In genomic region chr18:22723741-22724140, GRCh38 we compare ENCODE assay signal across 26 cellular contexts.
"Had no signal": no experiment of that assay in that cellular context is flagged by ENCODE, and none has a peak within 500 bp of the region (broad histone marks: within the 10 kb centered on the region; RNA-seq: fewer than 3 reads in every experiment).

No MANE protein-coding gene starts in this region.

- H3K27ac Mint-ChIP-seq: naive thymus-derived CD4-positive, alpha-beta T cell; nephron progenitor cell; stimulated activated memory B cell treated with anti-CD40 and anti-IgM and Interleukin-4, amounts not matched to agents 10 μg/mL and 1 μg/mL and 100 μg/mL, for 72 hours; type B pancreatic cell had no signal

- ATAC-seq: foreskin keratinocyte; gastroesophageal sphincter; heart left ventricle; left cardiac atrium; lower lobe of right lung; mucosa of descending colon; naive thymus-derived CD4-positive, alpha-beta T cell; psoas muscle; right cardiac atrium; stimulated activated memory B cell treated with anti-CD40 and anti-IgM and Interleukin-4, amounts not matched to agents 10 μg/mL and 1 μg/mL and 100 μg/mL, for 72 hours; stimulated activated naive CD8-positive, alpha-beta T cell treated with anti-CD3 and anti-CD28 coated beads, Interleukin-15, Interleukin-2, amounts not matched to agents 100 U/mL and 50 U/mL, for 24 hours had no signal

- H3K4me3 ChIP-seq: dorsolateral prefrontal cortex, gastroesophageal sphincter, heart left ventricle, left ventricle myocardium inferior, lower lobe of right lung, mucosa of descending colon, psoas muscle, skin epidermis, spleen, testis, tibial artery had no signal

- H3K36me3 Mint-ChIP-seq: naive thymus-derived CD4-positive, alpha-beta T cell; stimulated activated memory B cell treated with anti-CD40 and anti-IgM and Interleukin-4, amounts not matched to agents 10 μg/mL and 1 μg/mL and 100 μg/mL, for 72 hours; type B pancreatic cell had no signal

- DNase-seq: cerebellar nuclear complex; cortex of kidney; dorsolateral prefrontal cortex; effector CD4-positive, alpha-beta T cell; foreskin keratinocyte; heart left ventricle; hippocampal formation; left cardiac atrium; left ventricle myocardium inferior; lower lobe of right lung; mucosa of descending colon; naive thymus-derived CD4-positive, alpha-beta T cell; nephron progenitor cell; nucleus accumbens; psoas muscle; right cardiac atrium; spleen; stimulated activated CD4-positive, alpha-beta T cell treated with anti-CD3 and anti-CD28 coated beads, Interleukin-4, amount 100 ng/mL, for 4 hours; stimulated activated naive CD8-positive, alpha-beta T cell treated with anti-CD3 and anti-CD28 coated beads, Interleukin-15, Interleukin-2, amounts not matched to agents 100 U/mL and 50 U/mL, for 24 hours; substantia nigra; testis; tibial artery had no signal

- H3K4me1 Mint-ChIP-seq: naive thymus-derived CD4-positive, alpha-beta T cell; nephron progenitor cell; stimulated activated memory B cell treated with anti-CD40 and anti-IgM and Interleukin-4, amounts not matched to agents 10 μg/mL and 1 μg/mL and 100 μg/mL, for 72 hours had no signal

- H3K4me3 Mint-ChIP-seq: naive thymus-derived CD4-positive, alpha-beta T cell; nephron progenitor cell; stimulated activated memory B cell treated with anti-CD40 and anti-IgM and Interleukin-4, amounts not matched to agents 10 μg/mL and 1 μg/mL and 100 μg/mL, for 72 hours; type B pancreatic cell had no signal

- H3K27me3 Mint-ChIP-seq: stimulated activated memory B cell treated with anti-CD40 and anti-IgM and Interleukin-4, amounts not matched to agents 10 μg/mL and 1 μg/mL and 100 μg/mL, for 72 hours; type B pancreatic cell had no signal

- H3K9me3 Mint-ChIP-seq: stimulated activated memory B cell treated with anti-CD40 and anti-IgM and Interleukin-4, amounts not matched to agents 10 μg/mL and 1 μg/mL and 100 μg/mL, for 72 hours; type B pancreatic cell had no signal
